ENCODE assay signal across 16 cellular contexts in genomic region chr10:4012848-4013247, GRCh38.
DNase-seq lines count a peak whose midpoint lies in the region; ATAC-seq, FAIRE-seq and TF ChIP-seq lines count a peak whose summit lies in the region.
"Had no signal": no experiment of that assay in that cellular context is flagged by ENCODE, and none has a peak within 500 bp of the region (broad histone marks: within the 10 kb centered on the region; RNA-seq: fewer than 3 reads in every experiment).

No MANE protein-coding gene starts in this region.

- no peaks in the 10 kb centered on the region for H3K9me3 ChIP-seq in HepG2 (ENCODE audit: low read length)
- no peaks in the 10 kb centered on the region for H3K9me3 ChIP-seq in right lobe of liver
- H3K9me3 ChIP-seq: HAP-1 had no signal

- intact Hi-C loops in HepG2 (cut with micrococcal nuclease; ENCODE audit: unreplicated experiment) (no loop called here), right lobe of liver (cut with DNase I) (no loop called here), left cardiac atrium (cut with DNase I) (no loop called here)

- H3K4me1 Mint-ChIP-seq in WTC11, result peaks cover 17% of the 10 kb centered on the region
- peaks cover 10 to 15% of the 10 kb centered on the region in 2 donors for H3K4me1 Mint-ChIP-seq in effector memory CD8-positive, alpha-beta T cell (ENCODE audit: low read depth in 2 of 2)

- CTCF ChIA-PET in HepG2 (lab: Yijun Ruan, JAX; ENCODE audit: low intra/inter-chr PET ratio, low total read pairs) (no interaction called here), WTC11 (lab: Charles Lee) (no interaction called here)

- peaks cover 1 to 41% of the 10 kb centered on the region in 2 experiments; a peak in 3 of 5 replicates for H3K27me3 ChIP-seq in HepG2 (ENCODE audit: control insufficient read depth in 1 of 2, insufficient read depth in 2 of 2, low read length in 2 of 2)
- no peaks in the 10 kb centered on the region for H3K27me3 ChIP-seq in right lobe of liver

- H3K36me3 Mint-ChIP-seq in WTC11, result 0 out of 2 replicates have a peak, but pooled peaks cover 3% of the 10 kb centered on the region
- H3K36me3 Mint-ChIP-seq in effector memory CD8-positive, alpha-beta T cell (ENCODE audit: insufficient read depth), result no peaks in the 10 kb centered on the region

- TF ChIP-seq EP300 in HepG2 (IDR thresholded peaks at IDR 0.05; ENCODE audit: low read depth in 2 of 2, low read length in 2 of 2) (no peak), HepG2 (CRISPR knock-in tag; IDR thresholded peaks at IDR 0.05; ENCODE audit: borderline replicate concordance) (no peak)

- H3K4me2 ChIP-seq in HepG2 (ENCODE audit: low read depth, low read length), result no peak overlapping the region

- TF ChIP-seq CTCF in HepG2 (CRISPR knock-in tag; IDR thresholded peaks at IDR 0.05) (no peak), right lobe of liver (IDR thresholded peaks at IDR 0.05) (no peak), WTC11 (IDR thresholded peaks at IDR 0.05) (no peak)

- 6% methylated on average over 2 of the region's 2 CpGs for WGBS in HepG2 (ENCODE audit: low lambda C conversion rate)
- WGBS in right lobe of liver (ENCODE audit: insufficient coverage, low coverage, low lambda C conversion rate, missing lambda C conversion rate), result 57% methylated on average over 2 of the region's 2 CpGs

- in situ Hi-C loops in HepG2 (cut with HindIII; ENCODE audit: extremely low pct_ligation_motif_present, low pct_unique_long_range_greater_than_20kb), result no loop called here

- POLR2A ChIA-PET in HepG2 (lab: Yijun Ruan, JAX) (no interaction called here), WTC11 (lab: Charles Lee) (no interaction called here)

- H3K36me3 ChIP-seq in HepG2 (replicated peaks in 1 of 2; ENCODE audit: control insufficient read depth in 1 of 2, insufficient read depth in 2 of 2, low read length in 2 of 2) (no peaks in the 10 kb centered on the region), right lobe of liver (no peaks in the 10 kb centered on the region)
- H3K36me3 ChIP-seq: HAP-1 had no signal

- no peak overlapping the region for H2AFZ ChIP-seq in HepG2 (ENCODE audit: low read length)

- no peak overlapping the region for H3K4me3 Mint-ChIP-seq in WTC11
- peak overlapping the region; percentile 25 to 52 for H3K4me3 Mint-ChIP-seq in effector memory CD8-positive, alpha-beta T cell
- H3K4me3 Mint-ChIP-seq: B cell; CD4-positive, alpha-beta T cell; HFFc6 had no signal

- no peaks in the 10 kb centered on the region for H4K20me1 ChIP-seq in HepG2 (ENCODE audit: insufficient read depth, low read length)

- no peak overlapping the region for H3K4me3 ChIP-seq in HepG2 (replicated peaks in 1 of 3; ENCODE audit: insufficient read depth in 1 of 3, low read depth in 2 of 3, low read length in 3 of 3)
- H3K4me3 ChIP-seq in right lobe of liver, result no peak overlapping the region
- H3K4me3 ChIP-seq: HAP-1 had no signal

- H3K27ac Mint-ChIP-seq in WTC11, result no peak overlapping the region
- H3K27ac Mint-ChIP-seq in effector memory CD8-positive, alpha-beta T cell, result peak overlapping the region; percentile 82 to 90
- H3K27ac Mint-ChIP-seq: CD4-positive, alpha-beta T cell; HFFc6 had no signal

- H3K27me3 Mint-ChIP-seq in WTC11 (ENCODE audit: low read depth), result no peaks in the 10 kb centered on the region; the same call in 1 of the 2 replicates
- no peaks in the 10 kb centered on the region for H3K27me3 Mint-ChIP-seq in effector memory CD8-positive, alpha-beta T cell
- H3K27me3 Mint-ChIP-seq: B cell; CD4-positive, alpha-beta T cell had no signal

- H3K79me2 ChIP-seq in HepG2 (ENCODE audit: insufficient read depth, low read length), result no peaks in the 10 kb centered on the region

- no peak for DNase-seq in HepG2 (ENCODE audit: low spot score)
- DNase-seq in right lobe of liver, result no peak
- DNase-seq in WTC11 (ENCODE audit: low spot score), result no peak
- DNase-seq in effector memory CD8-positive, alpha-beta T cell, result no peak
- no peak for DNase-seq in left cardiac atrium
- no peak for DNase-seq in AG20443 (ENCODE audit: low spot score)
- DNase-seq: ACHN; C1 segment of cervical spinal cord; CD4-positive, alpha-beta T cell; DMS79; HFFc6 had no signal

- no TSS peak for BruUV-seq in HepG2 (replicated peaks; lab: Mats Ljungman, UMichigan)

- peaks cover 8% of the 10 kb centered on the region for H3K9me3 Mint-ChIP-seq in WTC11
- no peaks in the 10 kb centered on the region for H3K9me3 Mint-ChIP-seq in effector memory CD8-positive, alpha-beta T cell
- H3K9me3 Mint-ChIP-seq: CD4-positive, alpha-beta T cell; HFFc6 had no signal

- no peak for TF ChIP-seq RAD21 in HepG2 (CRISPR knock-in tag; IDR thresholded peaks at IDR 0.05)

- no peak for FAIRE-seq in HepG2 (lab: Jason Lieb, UNC)
- FAIRE-seq: H1, HTR-8/SVneo had no signal

- TF ChIP-seq POLR2A in HepG2 (IDR thresholded peaks at IDR 0.05; ENCODE audit: insufficient read depth in 1 of 2, low read depth in 2 of 2, low read length in 2 of 2) (no peak), right lobe of liver (IDR thresholded peaks at IDR 0.05) (no peak)

- no peak for ATAC-seq in HepG2
- ATAC-seq in right lobe of liver, result no peak
- ATAC-seq in WTC11, result no peak
- ATAC-seq in effector memory CD8-positive, alpha-beta T cell (replicated peaks), result no peak
- ATAC-seq in left cardiac atrium, result no peak
- ATAC-seq in GM18861 (IDR thresholded peaks at IDR 0.05; ENCODE audit: unreplicated experiment), result no peak

- no peaks in the 10 kb centered on the region for H3K4me1 ChIP-seq in HepG2 (ENCODE audit: insufficient read depth, low read length)
- H3K4me1 ChIP-seq in right lobe of liver, result no peaks in the 10 kb centered on the region
- H3K4me1 ChIP-seq: HAP-1 had no signal

- no peak overlapping the region for H3K27ac ChIP-seq in HepG2 (ENCODE audit: extremely low read length, insufficient read depth, low read length)
- H3K27ac ChIP-seq in right lobe of liver, result no peak overlapping the region

- no peak overlapping the region for H3K9ac ChIP-seq in HepG2 (ENCODE audit: insufficient read depth, low read depth, low read length)

TF ChIP-seq in HepG2, 621 proteins besides CTCF, POLR2A, EP300 and RAD21:
- TF ChIP-seq PCBP2 (optimal IDR thresholded peaks at IDR 0.05; ENCODE audit: low read depth, low read length, poor library complexity, severe bottlenecking) (peak; percentile 37), HNRNPK (IDR thresholded peaks at IDR 0.05; ENCODE audit: low read depth, low read length, poor library complexity, severe bottlenecking) (peak; percentile 49), PAXIP1 (CRISPR knock-in tag; conservative IDR thresholded peaks at IDR 0.05) (no peak)

TF ChIP-seq in WTC11, 78 proteins besides CTCF, POLR2A, EP300 and RAD21:
- peak; percentile 90 for TF ChIP-seq ZNF512 (CRISPR knock-in tag; IDR thresholded peaks at IDR 0.05; ENCODE audit: borderline replicate concordance)
- TF ChIP-seq ZNF423 (CRISPR knock-in tag; IDR thresholded peaks at IDR 0.05), result no peak
TF ChIP-seq in WTC11: peak in this region for 1.

Comparison
In these comparisons a context has a peak if more than half of its experiments do, and no peak if none do; other contexts are left out.
1. Of the 50 proteins assayed by ChIP-seq in both HepG2 and WTC11: peak only in HepG2: none; only in WTC11: ZNF512; in both: none; in neither: 49.